In the genomic region with DNA sequence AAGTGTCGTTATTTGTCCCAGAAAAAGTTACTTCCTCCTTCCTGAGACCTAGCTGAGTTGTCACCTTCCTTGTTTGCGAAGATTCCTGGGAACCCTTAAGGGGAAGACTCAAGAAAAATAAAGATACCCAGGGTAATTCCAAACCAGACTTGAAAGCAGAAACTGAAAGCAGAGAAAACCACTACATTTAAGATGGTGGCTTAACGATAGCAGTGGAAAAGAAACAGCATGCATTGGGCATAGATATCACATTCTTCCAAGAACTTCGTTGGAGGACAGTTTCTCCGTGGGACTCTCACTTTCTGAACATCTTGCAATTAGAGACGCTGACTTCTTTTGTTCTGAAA, we compare ENCODE assay signal across 9 cellular contexts.
DNase-seq lines count a peak whose midpoint lies in the region; ATAC-seq and TF ChIP-seq lines count a peak whose summit lies in the region.
"Had no signal": no experiment of that assay in that cellular context is flagged by ENCODE, and none has a peak within 500 bp of the region (broad histone marks: within the 10 kb centered on the region; RNA-seq: fewer than 3 reads in every experiment).

No MANE protein-coding gene starts in this region.

- peak overlapping the region; percentile 64 to 83 (median 69) for H3K4me3 Mint-ChIP-seq in immature natural killer cell

- TF ChIP-seq CTCF in A673 (conservative IDR thresholded peaks at IDR 0.05; ENCODE audit: low read depth, low read length): no peak

- H3K4me3 ChIP-seq in GM08714 (ENCODE audit: low read length) (peak overlapping the region; percentile 54; the same call in 1 of the 2 replicates), A673 (ENCODE audit: low read depth, low read length, poor library complexity, severe bottlenecking) (no peak overlapping the region)

- no peaks in the 10 kb centered on the region for H3K36me3 Mint-ChIP-seq in immature natural killer cell

- no TSS peak for BruUV-seq in A673 (replicated peaks; lab: Mats Ljungman, UMichigan)

- ATAC-seq in GM21515 (IDR thresholded peaks at IDR 0.05; ENCODE audit: unreplicated experiment) (peak; percentile 28), HG03558 (IDR thresholded peaks at IDR 0.05; ENCODE audit: extremely low read depth, unreplicated experiment) (peak; percentile 30)

- H3K9me3 ChIP-seq in A673 (ENCODE audit: low read depth, low read length, poor library complexity, severe bottlenecking): no peaks in the 10 kb centered on the region

- DNase-seq in immature natural killer cell (peak in 2 of 3 donors; percentile 10 to 22), MV-4-11 (lab: John Stamatoyannopoulos, UW) (no peak), retina (no peak), ACHN (no peak), A673 (ENCODE audit: low spot score) (no peak)
- DNase-seq: DMS79 had no signal

- POLR2A ChIA-PET in A673 (lab: Charles Lee; ENCODE audit: low non-redundant PET): no interaction called here

- no peak overlapping the region for H3K27ac ChIP-seq in A673 (ENCODE audit: low read depth, low read length, poor library complexity, severe bottlenecking)

- CTCF ChIA-PET in A673 (lab: Charles Lee): no interaction called here

- H3K27ac Mint-ChIP-seq in immature natural killer cell: peak overlapping the region; percentile 71 to 91 (median 84)

- H3K4me1 Mint-ChIP-seq in immature natural killer cell: peaks cover 26 to 33% of the 10 kb centered on the region in 2 donors

- no peaks in the 10 kb centered on the region for H3K36me3 ChIP-seq in A673 (ENCODE audit: insufficient read depth, low read length, poor library complexity, severe bottlenecking)

- H3K27me3 ChIP-seq in A673 (replicated peaks; ENCODE audit: insufficient read depth, low read depth, low read length, poor library complexity): no peaks in the 10 kb centered on the region

- H3K9me3 Mint-ChIP-seq in immature natural killer cell: no peaks in the 10 kb centered on the region

- no peaks in the 10 kb centered on the region for H3K4me1 ChIP-seq in A673 (ENCODE audit: insufficient read depth, low read length, poor library complexity, severe bottlenecking)

- H3K27me3 Mint-ChIP-seq in immature natural killer cell (ENCODE audit: low read depth in 3 of 3): no peaks in the 10 kb centered on the region

- in situ Hi-C loops in ACHN (cut with HindIII; ENCODE audit: low pct_ligation_motif_present, low pct_unique_long_range_greater_than_20kb, low sequenced_read_pairs): no loop called here

- intact Hi-C loops in A673 (cut with micrococcal nuclease; ENCODE audit: unreplicated experiment): loop anchor here (10.0 kb wide), 1 partner anchor 176 kb away; no protein-coding TSS in a partner anchor

Comparison
In these comparisons a context has a peak if more than half of its experiments do, and no peak if none do; other contexts are left out.
1. DNase-seq: peak in immature natural killer cell (2 of 3); none in MV-4-11 (single experiment), retina (single experiment), ACHN (single experiment) and A673 (single experiment).